In genomic region chr1:54481201-54481884, GRCh38 we compare ENCODE assay signal across 16 cellular contexts.
DNase-seq lines count a peak whose midpoint lies in the region; ATAC-seq and TF ChIP-seq lines count a peak whose summit lies in the region.
"Had no signal": no experiment of that assay in that cellular context is flagged by ENCODE, and none has a peak within 500 bp of the region (broad histone marks: within the 10 kb centered on the region; RNA-seq: fewer than 3 reads in every experiment).

No MANE protein-coding gene starts in this region.

- no peaks in the 10 kb centered on the region for H3K4me1 ChIP-seq in MM.1S (ENCODE audit: low read length)
- H3K4me1 ChIP-seq: A549 had no signal

- no peaks in the 10 kb centered on the region for H3K36me3 Mint-ChIP-seq in activated CD8-positive, alpha-beta T cell treated with anti-CD3 and anti-CD28 coated beads, Interleukin-2, amount 10 ng/mL, durations not matched to agents 7 days and 5 days (ENCODE audit: low read depth)
- no peaks in the 10 kb centered on the region for H3K36me3 Mint-ChIP-seq in activated CD8-positive, alpha-beta T cell treated with anti-CD3 and anti-CD28 coated beads for 36 hours (ENCODE audit: low read depth)
- H3K36me3 Mint-ChIP-seq in T-cell (no peaks in the 10 kb centered on the region), immature natural killer cell (no peaks in the 10 kb centered on the region), endothelial cell (ENCODE audit: low read depth, unreplicated experiment) (no peaks in the 10 kb centered on the region)
- no peaks in the 10 kb centered on the region for H3K36me3 Mint-ChIP-seq in stimulated activated naive B cell treated with anti-CD40 and anti-IgM and Interleukin-4, amounts not matched to agents 10 μg/mL and 1 μg/mL and 100 μg/mL, for 72 hours

- 0 out of 2 replicates have a peak, but pooled peaks cover 6% of the 10 kb centered on the region for H3K27me3 ChIP-seq in MM.1S (replicated peaks; ENCODE audit: insufficient read depth, low read length)
- H3K27me3 ChIP-seq: upper lobe of left lung had no signal

- no peak overlapping the region for H3K4me2 ChIP-seq in MM.1S (ENCODE audit: low read depth, low read length)
- H3K4me2 ChIP-seq: A549 had no signal

- no peak overlapping the region for H2AFZ ChIP-seq in MM.1S (ENCODE audit: low read length)

- H3F3A ChIP-seq in MM.1S (ENCODE audit: insufficient read depth, low read length) = no peaks in the 10 kb centered on the region

- no peak for TF ChIP-seq CTCF in activated CD8-positive, alpha-beta T cell treated with anti-CD3 and anti-CD28 coated beads for 36 hours (IDR thresholded peaks at IDR 0.05)
- TF ChIP-seq CTCF in endothelial cell (IDR thresholded peaks at IDR 0.05; ENCODE audit: unreplicated experiment) (no peak), MM.1S (IDR thresholded peaks at IDR 0.05; ENCODE audit: low read length) (no peak)

- no peaks in the 10 kb centered on the region for H3K36me3 ChIP-seq in MM.1S (replicated peaks; ENCODE audit: insufficient read depth, low read length)
- H3K36me3 ChIP-seq: upper lobe of left lung had no signal

- intact Hi-C loops in activated CD8-positive, alpha-beta T cell treated with anti-CD3 and anti-CD28 coated beads for 36 hours (cut with micrococcal nuclease) = loop anchor here (10.0 kb wide), 2 partner anchors 197 to 357 kb away; no protein-coding TSS in a partner anchor

- no peaks in the 10 kb centered on the region for H3K9me2 ChIP-seq in MM.1S (replicated peaks; ENCODE audit: insufficient read depth, low read length)

- H3K27ac Mint-ChIP-seq in activated CD8-positive, alpha-beta T cell treated with anti-CD3 and anti-CD28 coated beads, Interleukin-2, amount 10 ng/mL, durations not matched to agents 7 days and 5 days = peak overlapping the region; percentile 13
- no peak overlapping the region for H3K27ac Mint-ChIP-seq in activated CD8-positive, alpha-beta T cell treated with anti-CD3 and anti-CD28 coated beads for 36 hours
- H3K27ac Mint-ChIP-seq in T-cell (peak overlapping the region; percentile 65 to 86), immature natural killer cell (peak overlapping the region; percentile 89 to 97 (median 94)), endothelial cell (ENCODE audit: unreplicated experiment) (no peak overlapping the region)
- H3K27ac Mint-ChIP-seq in stimulated activated naive B cell treated with anti-CD40 and anti-IgM and Interleukin-4, amounts not matched to agents 10 μg/mL and 1 μg/mL and 100 μg/mL, for 72 hours = peak overlapping the region; percentile 9

- H3K27ac ChIP-seq in MM.1S (ENCODE audit: low read length) = no peak overlapping the region
- H3K27ac ChIP-seq: A549, epithelial cell of prostate, upper lobe of left lung had no signal

- H3K4me3 Mint-ChIP-seq in activated CD8-positive, alpha-beta T cell treated with anti-CD3 and anti-CD28 coated beads, Interleukin-2, amount 10 ng/mL, durations not matched to agents 7 days and 5 days = peak overlapping the region; percentile 19
- no peak overlapping the region for H3K4me3 Mint-ChIP-seq in activated CD8-positive, alpha-beta T cell treated with anti-CD3 and anti-CD28 coated beads for 36 hours
- peak overlapping the region; percentile 8 to 74 (median 10) for H3K4me3 Mint-ChIP-seq in T-cell
- H3K4me3 Mint-ChIP-seq in immature natural killer cell = peak overlapping the region; percentile 77 to 91 (median 82)
- H3K4me3 Mint-ChIP-seq in stimulated activated naive B cell treated with anti-CD40 and anti-IgM and Interleukin-4, amounts not matched to agents 10 μg/mL and 1 μg/mL and 100 μg/mL, for 72 hours = no peak overlapping the region
- H3K4me3 Mint-ChIP-seq in endothelial cell (ENCODE audit: unreplicated experiment) = no peak overlapping the region

- POLR2A ChIA-PET in activated CD8-positive, alpha-beta T cell treated with anti-CD3 and anti-CD28 coated beads, Interleukin-2, amount 10 ng/mL, durations not matched to agents 7 days and 5 days (lab: Charles Lee) = no interaction called here
- POLR2A ChIA-PET in activated CD8-positive, alpha-beta T cell treated with anti-CD3 and anti-CD28 coated beads for 36 hours (lab: Charles Lee) = interaction anchor here (0.8 to 1.3 kb wide), 2 partner anchors 18 to 71 kb away, joined by 3 read pairs; no protein-coding TSS in a partner anchor
- POLR2A ChIA-PET in T-cell (lab: Charles Lee) = no interaction called here

- ATAC-seq in activated CD8-positive, alpha-beta T cell treated with anti-CD3 and anti-CD28 coated beads, Interleukin-2, amount 10 ng/mL, durations not matched to agents 7 days and 5 days = peak; percentile 18
- ATAC-seq in activated CD8-positive, alpha-beta T cell treated with anti-CD3 and anti-CD28 coated beads for 36 hours = no peak
- ATAC-seq in T-cell (replicated peaks in 1 of 4) = peak in 3 of 4 experiments; percentile 28 to 36 (median 34)
- peak in 1 of 2 donors; percentile 31 for ATAC-seq in stimulated activated naive B cell treated with anti-CD40 and anti-IgM and Interleukin-4, amounts not matched to agents 10 μg/mL and 1 μg/mL and 100 μg/mL, for 72 hours (replicated peaks)
- ATAC-seq: A549 had no signal

- H3K9me3 ChIP-seq in MM.1S (replicated peaks; ENCODE audit: insufficient read depth, low read length) = no peaks in the 10 kb centered on the region
- H3K9me3 ChIP-seq: A549, upper lobe of left lung had no signal

- H3K4me1 Mint-ChIP-seq in activated CD8-positive, alpha-beta T cell treated with anti-CD3 and anti-CD28 coated beads, Interleukin-2, amount 10 ng/mL, durations not matched to agents 7 days and 5 days (ENCODE audit: low read depth) = peaks cover 56% of the 10 kb centered on the region
- peaks cover 50% of the 10 kb centered on the region for H3K4me1 Mint-ChIP-seq in activated CD8-positive, alpha-beta T cell treated with anti-CD3 and anti-CD28 coated beads for 36 hours (ENCODE audit: low read depth)
- peaks cover 69 to 72% (median 70%) of the 10 kb centered on the region in 3 donors for H3K4me1 Mint-ChIP-seq in T-cell
- H3K4me1 Mint-ChIP-seq in immature natural killer cell = peaks cover 87 to 90% of the 10 kb centered on the region in 2 donors
- peaks cover 20 to 33% of the 10 kb centered on the region in 2 donors for H3K4me1 Mint-ChIP-seq in stimulated activated naive B cell treated with anti-CD40 and anti-IgM and Interleukin-4, amounts not matched to agents 10 μg/mL and 1 μg/mL and 100 μg/mL, for 72 hours
- H3K4me1 Mint-ChIP-seq in endothelial cell (ENCODE audit: unreplicated experiment) = peaks cover 28% of the 10 kb centered on the region

- H3K4me3 ChIP-seq in MM.1S (ENCODE audit: low read length) = no peak overlapping the region
- H3K4me3 ChIP-seq: A549, upper lobe of left lung had no signal

- peaks cover 9% of the 10 kb centered on the region for H3K27me3 Mint-ChIP-seq in activated CD8-positive, alpha-beta T cell treated with anti-CD3 and anti-CD28 coated beads, Interleukin-2, amount 10 ng/mL, durations not matched to agents 7 days and 5 days (ENCODE audit: low read depth)
- no peaks in the 10 kb centered on the region for H3K27me3 Mint-ChIP-seq in activated CD8-positive, alpha-beta T cell treated with anti-CD3 and anti-CD28 coated beads for 36 hours
- H3K27me3 Mint-ChIP-seq in T-cell = no peaks in the 10 kb centered on the region
- H3K27me3 Mint-ChIP-seq in immature natural killer cell (ENCODE audit: low read depth in 3 of 3) = peaks cover 0 to 13% (median 2%) of the 10 kb centered on the region in 3 donors
- no peaks in the 10 kb centered on the region for H3K27me3 Mint-ChIP-seq in stimulated activated naive B cell treated with anti-CD40 and anti-IgM and Interleukin-4, amounts not matched to agents 10 μg/mL and 1 μg/mL and 100 μg/mL, for 72 hours
- peaks cover 13% of the 10 kb centered on the region for H3K27me3 Mint-ChIP-seq in endothelial cell (ENCODE audit: unreplicated experiment)

- no peaks in the 10 kb centered on the region for H3K79me2 ChIP-seq in MM.1S (ENCODE audit: low read length)

- no peak for DNase-seq in activated CD8-positive, alpha-beta T cell treated with anti-CD3 and anti-CD28 coated beads, Interleukin-2, amount 10 ng/mL, durations not matched to agents 7 days and 5 days
- DNase-seq in activated CD8-positive, alpha-beta T cell treated with anti-CD3 and anti-CD28 coated beads for 36 hours = no peak
- DNase-seq in T-cell = no peak
- peak; percentile 78 to 79 (median 78) for DNase-seq in immature natural killer cell
- no peak for DNase-seq in stimulated activated naive B cell treated with anti-CD40 and anti-IgM and Interleukin-4, amounts not matched to agents 10 μg/mL and 1 μg/mL and 100 μg/mL, for 72 hours
- no peak for DNase-seq in endothelial cell (ENCODE audit: low spot score)
- no peak for DNase-seq in activated CD4-positive, CD25-positive, alpha-beta regulatory T cell (lab: John Stamatoyannopoulos, UW)
- no peak for DNase-seq in MM.1S
- DNase-seq: kidney glomerular epithelial cell; NCI-H1092 treated with DMSO at 0.1 percent for 48 hours; NCI-H2227 treated with DMSO at 0.1 percent for 48 hours; SIG-M5; stimulated activated CD4-positive, alpha-beta T cell treated with anti-CD3 and anti-CD28 coated beads, Interleukin-1b, Interleukin-23, amount 100 ng/mL, for 48 hours; upper lobe of left lung had no signal

- CTCF ChIA-PET in activated CD8-positive, alpha-beta T cell treated with anti-CD3 and anti-CD28 coated beads, Interleukin-2, amount 10 ng/mL, durations not matched to agents 7 days and 5 days (lab: Charles Lee) = interaction anchor here (1.0 kb wide), 1 partner anchor 8 kb away, joined by 4 read pairs; no protein-coding TSS in a partner anchor
- CTCF ChIA-PET in activated CD8-positive, alpha-beta T cell treated with anti-CD3 and anti-CD28 coated beads for 36 hours (lab: Charles Lee) = interaction anchor here (0.8 to 2.3 kb wide), 3 partner anchors 8 to 201 kb away, joined by 3 to 9 read pairs (median 3); no protein-coding TSS in a partner anchor
- CTCF ChIA-PET in T-cell (lab: Charles Lee) = interaction anchor here in 1 of 2 donors (2.1 kb wide), 1 partner anchor 8 kb away, joined by 9 read pairs; no protein-coding TSS in a partner anchor

- H3K9ac ChIP-seq in MM.1S (ENCODE audit: low read length) = no peak overlapping the region

- H3K9me3 Mint-ChIP-seq in activated CD8-positive, alpha-beta T cell treated with anti-CD3 and anti-CD28 coated beads, Interleukin-2, amount 10 ng/mL, durations not matched to agents 7 days and 5 days (ENCODE audit: insufficient read depth) = no peaks in the 10 kb centered on the region
- no peaks in the 10 kb centered on the region for H3K9me3 Mint-ChIP-seq in activated CD8-positive, alpha-beta T cell treated with anti-CD3 and anti-CD28 coated beads for 36 hours
- H3K9me3 Mint-ChIP-seq in T-cell = no peaks in the 10 kb centered on the region
- no peaks in the 10 kb centered on the region for H3K9me3 Mint-ChIP-seq in immature natural killer cell
- H3K9me3 Mint-ChIP-seq in stimulated activated naive B cell treated with anti-CD40 and anti-IgM and Interleukin-4, amounts not matched to agents 10 μg/mL and 1 μg/mL and 100 μg/mL, for 72 hours = no peaks in the 10 kb centered on the region
- no peaks in the 10 kb centered on the region for H3K9me3 Mint-ChIP-seq in endothelial cell (ENCODE audit: unreplicated experiment)

- no peaks in the 10 kb centered on the region for H4K20me1 ChIP-seq in MM.1S (ENCODE audit: insufficient read depth, low read length)

Comparison
In these comparisons a context has a peak if more than half of its experiments do, and no peak if none do; other contexts are left out.
1. H3K27ac Mint-ChIP-seq: peak in activated CD8-positive, alpha-beta T cell treated with anti-CD3 and anti-CD28 coated beads, Interleukin-2, amount 10 ng/mL, durations not matched to agents 7 days and 5 days (single experiment), T-cell (2 of 2), immature natural killer cell (6 of 6) and stimulated activated naive B cell treated with anti-CD40 and anti-IgM and Interleukin-4, amounts not matched to agents 10 μg/mL and 1 μg/mL and 100 μg/mL, for 72 hours (single experiment); none in activated CD8-positive, alpha-beta T cell treated with anti-CD3 and anti-CD28 coated beads for 36 hours (single experiment) and endothelial cell (single experiment).
2. H3K4me3 Mint-ChIP-seq: peak in activated CD8-positive, alpha-beta T cell treated with anti-CD3 and anti-CD28 coated beads, Interleukin-2, amount 10 ng/mL, durations not matched to agents 7 days and 5 days (single experiment), T-cell (3 of 3) and immature natural killer cell (5 of 5); none in activated CD8-positive, alpha-beta T cell treated with anti-CD3 and anti-CD28 coated beads for 36 hours (single experiment), stimulated activated naive B cell treated with anti-CD40 and anti-IgM and Interleukin-4, amounts not matched to agents 10 μg/mL and 1 μg/mL and 100 μg/mL, for 72 hours (0 of 2) and endothelial cell (single experiment).
3. DNase-seq: peak in immature natural killer cell (3 of 3); none in activated CD8-positive, alpha-beta T cell treated with anti-CD3 and anti-CD28 coated beads, Interleukin-2, amount 10 ng/mL, durations not matched to agents 7 days and 5 days (single experiment), activated CD8-positive, alpha-beta T cell treated with anti-CD3 and anti-CD28 coated beads for 36 hours (single experiment), T-cell (0 of 34), stimulated activated naive B cell treated with anti-CD40 and anti-IgM and Interleukin-4, amounts not matched to agents 10 μg/mL and 1 μg/mL and 100 μg/mL, for 72 hours (single experiment), endothelial cell (single experiment), activated CD4-positive, CD25-positive, alpha-beta regulatory T cell (0 of 4) and MM.1S (single experiment).